Comparison of ENCODE assay signal across 12 cellular contexts in genomic region chr17:19461139-19461538, GRCh38. TPM values are rescaled to one million over a fixed set of nuclear protein-coding genes. Genes with fewer than 3 reads are reported as not detected.
DNase-seq lines count a peak whose midpoint lies in the region; ATAC-seq and TF ChIP-seq lines count a peak whose summit lies in the region.
"Had no signal": no experiment of that assay in that cellular context is flagged by ENCODE, and none has a peak within 500 bp of the region (broad histone marks: within the 10 kb centered on the region; RNA-seq: fewer than 3 reads in every experiment).

No MANE protein-coding gene starts in this region.

- H3K36me3 Mint-ChIP-seq in effector memory CD8-positive, alpha-beta T cell (ENCODE audit: insufficient read depth) = peaks cover 9% of the 10 kb centered on the region

- H3K9ac ChIP-seq in SU-DHL-6 (ENCODE audit: low read length) = no peak overlapping the region

- peak; percentile 44 for DNase-seq in activated CD8-positive, alpha-beta memory T cell treated with anti-CD3 and anti-CD28 coated beads for 24 hours
- no peak for DNase-seq in activated CD8-positive, alpha-beta memory T cell treated with anti-CD3 and anti-CD28 coated beads, Interleukin-2, amount 50 U/mL, for 48 hours
- DNase-seq in left colon (peak in 1 of 2 donors; percentile 40), SK-N-DZ (ENCODE audit: low spot score) (no peak), DMS53 treated with DMSO at 0.1 percent for 48 hours (lab: John Stamatoyannopoulos, UW; ENCODE audit: unreplicated experiment) (no peak), Kasumi-1 (lab: John Stamatoyannopoulos, UW) (no peak)
- DNase-seq in effector memory CD8-positive, alpha-beta T cell = no peak
- DNase-seq: NCI-H226, nephron progenitor cell, upper lobe of right lung had no signal

- peaks cover 25 to 28% of the 10 kb centered on the region in 2 donors for H3K4me1 Mint-ChIP-seq in effector memory CD8-positive, alpha-beta T cell (ENCODE audit: low read depth in 2 of 2)

- no peak overlapping the region for H2AFZ ChIP-seq in SU-DHL-6 (ENCODE audit: low read depth, low read length, severe bottlenecking)

- H3K9me3 Mint-ChIP-seq in effector memory CD8-positive, alpha-beta T cell = no peaks in the 10 kb centered on the region
- H3K9me3 Mint-ChIP-seq: nephron progenitor cell had no signal

- H3K27me3 Mint-ChIP-seq in effector memory CD8-positive, alpha-beta T cell = peaks cover 0 to under 1% of the 10 kb centered on the region in 2 donors

- peak overlapping the region in 1 of 2 donors; percentile 83 for H3K27ac Mint-ChIP-seq in effector memory CD8-positive, alpha-beta T cell
- H3K27ac Mint-ChIP-seq: nephron progenitor cell had no signal

- H3K4me3 ChIP-seq in SU-DHL-6 (ENCODE audit: insufficient read depth, low read length, poor library complexity, severe bottlenecking) = no peak overlapping the region
- H3K4me3 ChIP-seq: HAP-1, upper lobe of right lung had no signal

- no peaks in the 10 kb centered on the region for H3K79me2 ChIP-seq in SU-DHL-6 (ENCODE audit: insufficient read depth, low read length)

- intact Hi-C loops in left colon (cut with DNase I, micrococcal nuclease) = no loop called here

- ATAC-seq in left colon = peak; percentile 77
- no peak for ATAC-seq in effector memory CD8-positive, alpha-beta T cell (replicated peaks)
- ATAC-seq: upper lobe of right lung had no signal

- H3K27me3 ChIP-seq in SU-DHL-6 (ENCODE audit: low read length) = no peaks in the 10 kb centered on the region
- H3K27me3 ChIP-seq: upper lobe of right lung had no signal

- H3K27ac ChIP-seq in SU-DHL-6 (ENCODE audit: low read depth, low read length) = peak overlapping the region; percentile 25
- H3K27ac ChIP-seq: upper lobe of right lung had no signal

- no peak overlapping the region for H3K4me3 Mint-ChIP-seq in effector memory CD8-positive, alpha-beta T cell
- H3K4me3 Mint-ChIP-seq: nephron progenitor cell had no signal

- no peaks in the 10 kb centered on the region for H4K20me1 ChIP-seq in SU-DHL-6 (ENCODE audit: low read depth, low read length)

- H3K4me2 ChIP-seq in SU-DHL-6 (ENCODE audit: low read depth, low read length, poor library complexity, severe bottlenecking) = no peak overlapping the region

- no peak for TF ChIP-seq CTCF in SU-DHL-6 (IDR thresholded peaks at IDR 0.05; ENCODE audit: insufficient read depth, low read length, poor library complexity, severe bottlenecking)

- H3K36me3 ChIP-seq in SU-DHL-6 (ENCODE audit: low read length) = no peaks in the 10 kb centered on the region
- H3K36me3 ChIP-seq: HAP-1, upper lobe of right lung had no signal

- no peaks in the 10 kb centered on the region for H3K9me3 ChIP-seq in SU-DHL-6 (ENCODE audit: insufficient read depth, low read length)
- H3K9me3 ChIP-seq: HAP-1, upper lobe of right lung had no signal

- no peaks in the 10 kb centered on the region for H3K9me2 ChIP-seq in SU-DHL-6 (replicated peaks; ENCODE audit: insufficient read depth, low read length)

- H3F3A ChIP-seq in SU-DHL-6 (ENCODE audit: insufficient read depth) = peaks cover 4% of the 10 kb centered on the region

RNA-seq across cellular contexts. Expression of gene RNF112, which starts 50.1 kb away (rescaled TPM):
- total RNA-seq in left colon = 1 to 10 TPM; 4.0 to 4.6 TPM
- 11.7 and 18.9 TPM in 2 replicates for polyA plus RNA-seq in SK-N-DZ (2014; cell fraction: cytosol; rRNA removed)
- polyA plus RNA-seq in SK-N-DZ (2014; cell fraction: nucleus; rRNA removed) = 74.2 and 97.1 TPM in 2 replicates
